Comparison of ENCODE assay signal across 30 cellular contexts in genomic region chr5:152378730-152379129, GRCh38. TPM values are rescaled to one million over a fixed set of nuclear protein-coding genes. Genes with fewer than 3 reads are reported as not detected.
A peak's percentile ranks its signal among the peaks of the same experiment; 100 is the strongest.
DNase-seq lines count a peak whose midpoint lies in the region; ATAC-seq and TF ChIP-seq lines count a peak whose summit lies in the region.
"Had no signal": no experiment of that assay in that cellular context is flagged by ENCODE, and none has a peak within 500 bp of the region (broad histone marks: within the 10 kb centered on the region; RNA-seq: fewer than 3 reads in every experiment).

No MANE protein-coding gene starts in this region.

- DNase-seq in G401 (ENCODE audit: low spot score) (peak; percentile 44), left cardiac atrium (no peak), pons (ENCODE audit: low spot score) (peak; percentile 39), middle frontal gyrus (ENCODE audit: extremely low spot score, low spot score) (no peak), nephron progenitor cell (no peak)
- DNase-seq in central memory CD4-positive, alpha-beta T cell = no peak
- DNase-seq: ACHN; activated CD4-positive, alpha-beta T cell treated with anti-CD3 and anti-CD28 coated beads for 36 hours; activated effector memory CD4-positive, alpha-beta T cell treated with anti-CD3 and anti-CD28 coated beads, Interleukin-2, amount 50 U/mL, for 16 hours; activated naive CD8-positive, alpha-beta T cell treated with anti-CD3 and anti-CD28 coated beads for 36 hours; activated T-cell treated with anti-CD3 and anti-CD28 coated beads for 4 hours; cerebellar nuclear complex; GF-D8; glutamatergic neuron; H7; islet precursor cell; MG63; NCI-H2081; NCI-H2227 treated with DMSO at 0.1 percent for 48 hours; psoas muscle; SK-N-SH; stimulated activated CD8-positive, alpha-beta memory T cell treated with anti-CD3 and anti-CD28 coated beads, Interleukin-4, amount 100 ng/mL, for 48 hours; stimulated activated naive CD8-positive, alpha-beta T cell treated with anti-CD3 and anti-CD28 coated beads, Interleukin-15, amount 100 ng/mL, for 72 hours had no signal

- no peaks in the 10 kb centered on the region for H3K9me3 Mint-ChIP-seq in activated T-helper 17 cell treated with anti-CD3 and anti-CD28 coated beads, Interleukin-2, amount 50 U/mL, for 72 hours
- no peaks in the 10 kb centered on the region for H3K9me3 Mint-ChIP-seq in nephron progenitor cell
- H3K9me3 Mint-ChIP-seq: activated naive CD8-positive, alpha-beta T cell treated with anti-CD3 and anti-CD28 coated beads for 36 hours; stimulated activated naive CD8-positive, alpha-beta T cell treated with anti-CD3 and anti-CD28 coated beads, Interleukin-15, amount 100 ng/mL, for 72 hours had no signal

- no peaks in the 10 kb centered on the region for H3K36me3 Mint-ChIP-seq in activated T-helper 17 cell treated with anti-CD3 and anti-CD28 coated beads, Interleukin-2, amount 50 U/mL, for 72 hours (ENCODE audit: low read depth)
- H3K36me3 Mint-ChIP-seq in nephron progenitor cell (ENCODE audit: low read depth) = no peaks in the 10 kb centered on the region
- H3K36me3 Mint-ChIP-seq: activated naive CD8-positive, alpha-beta T cell treated with anti-CD3 and anti-CD28 coated beads for 36 hours had no signal

- in situ Hi-C loops in G401 (cut with HindIII; ENCODE audit: low sequenced_read_pairs) = no loop called here

- peaks cover 12% of the 10 kb centered on the region for H3K27me3 Mint-ChIP-seq in activated T-helper 17 cell treated with anti-CD3 and anti-CD28 coated beads, Interleukin-2, amount 50 U/mL, for 72 hours
- H3K27me3 Mint-ChIP-seq in nephron progenitor cell (ENCODE audit: low read depth, poor library complexity) = peaks cover 5% of the 10 kb centered on the region
- H3K27me3 Mint-ChIP-seq: activated naive CD8-positive, alpha-beta T cell treated with anti-CD3 and anti-CD28 coated beads for 36 hours had no signal

- no peak overlapping the region for H3K4me3 Mint-ChIP-seq in activated T-helper 17 cell treated with anti-CD3 and anti-CD28 coated beads, Interleukin-2, amount 50 U/mL, for 72 hours
- H3K4me3 Mint-ChIP-seq in nephron progenitor cell = no peak overlapping the region
- H3K4me3 Mint-ChIP-seq: activated CD4-positive, alpha-beta T cell treated with anti-CD3 and anti-CD28 coated beads for 36 hours; activated naive CD8-positive, alpha-beta T cell treated with anti-CD3 and anti-CD28 coated beads for 36 hours; neural crest cell; stimulated activated naive CD8-positive, alpha-beta T cell treated with anti-CD3 and anti-CD28 coated beads, Interleukin-15, amount 100 ng/mL, for 72 hours had no signal

- no peak for TF ChIP-seq CTCF in nephron progenitor cell (IDR thresholded peaks at IDR 0.05)

- H3K27ac Mint-ChIP-seq in activated T-helper 17 cell treated with anti-CD3 and anti-CD28 coated beads, Interleukin-2, amount 50 U/mL, for 72 hours = no peak overlapping the region
- no peak overlapping the region for H3K27ac Mint-ChIP-seq in nephron progenitor cell
- H3K27ac Mint-ChIP-seq: activated CD4-positive, alpha-beta T cell treated with anti-CD3 and anti-CD28 coated beads for 36 hours; activated naive CD8-positive, alpha-beta T cell treated with anti-CD3 and anti-CD28 coated beads for 36 hours; stimulated activated naive CD8-positive, alpha-beta T cell treated with anti-CD3 and anti-CD28 coated beads, Interleukin-15, amount 100 ng/mL, for 72 hours had no signal

- intact Hi-C loops in left cardiac atrium (cut with DNase I) = loop anchor here (2.0 to 10.0 kb wide), 2 partner anchors 126 kb away; no protein-coding TSS in a partner anchor

- peak; percentile 40 for ATAC-seq in activated T-helper 17 cell treated with anti-CD3 and anti-CD28 coated beads, Interleukin-2, amount 50 U/mL, for 72 hours (replicated peaks)
- peak; percentile 74 to 94 for ATAC-seq in left cardiac atrium
- ATAC-seq: activated CD4-positive, alpha-beta T cell treated with anti-CD3 and anti-CD28 coated beads for 36 hours; K562; psoas muscle; stimulated activated naive CD8-positive, alpha-beta T cell treated with anti-CD3 and anti-CD28 coated beads, Interleukin-15, amount 100 ng/mL, for 72 hours had no signal

- no peaks in the 10 kb centered on the region for H3K4me1 Mint-ChIP-seq in activated T-helper 17 cell treated with anti-CD3 and anti-CD28 coated beads, Interleukin-2, amount 50 U/mL, for 72 hours
- H3K4me1 Mint-ChIP-seq in nephron progenitor cell = no peaks in the 10 kb centered on the region
- H3K4me1 Mint-ChIP-seq: activated CD4-positive, alpha-beta T cell treated with anti-CD3 and anti-CD28 coated beads for 36 hours; activated naive CD8-positive, alpha-beta T cell treated with anti-CD3 and anti-CD28 coated beads for 36 hours; neural crest cell; stimulated activated naive CD8-positive, alpha-beta T cell treated with anti-CD3 and anti-CD28 coated beads, Interleukin-15, amount 100 ng/mL, for 72 hours had no signal

RNA-seq across cellular contexts. Expression of gene NMUR2, which starts 26.3 kb away (rescaled TPM):
- not detected in 2 replicates for total RNA-seq in G401 (2014; rRNA removed; shearing (Covaris generic))
- not detected for total RNA-seq in activated T-helper 17 cell treated with anti-CD3 and anti-CD28 coated beads, Interleukin-2, amount 50 U/mL, for 72 hours
- under 1 TPM in 1 of 2 donors, not detected in 1; 0.21 TPM for total RNA-seq in left cardiac atrium
- total RNA-seq: activated CD4-positive, alpha-beta T cell treated with anti-CD3 and anti-CD28 coated beads for 36 hours; activated naive CD8-positive, alpha-beta T cell treated with anti-CD3 and anti-CD28 coated beads for 36 hours; ascending aorta; H7; K562; psoas muscle; skeletal muscle tissue; T-helper 2 cell treated with Interferon-gamma antibody and Interleukin-4, amounts not matched to agents 100 ng/mL and 5 ng/mL, for 36 hours; tibial nerve had no signal

Comparison
In these comparisons a context has a peak if more than half of its experiments do, and no peak if none do; other contexts are left out.
1. DNase-seq: peak in G401 (single experiment) and pons (single experiment); none in left cardiac atrium (single experiment), middle frontal gyrus (single experiment), nephron progenitor cell (single experiment) and central memory CD4-positive, alpha-beta T cell (single experiment).